ENCODE assay signal across 19 cellular contexts in the genomic region with DNA sequence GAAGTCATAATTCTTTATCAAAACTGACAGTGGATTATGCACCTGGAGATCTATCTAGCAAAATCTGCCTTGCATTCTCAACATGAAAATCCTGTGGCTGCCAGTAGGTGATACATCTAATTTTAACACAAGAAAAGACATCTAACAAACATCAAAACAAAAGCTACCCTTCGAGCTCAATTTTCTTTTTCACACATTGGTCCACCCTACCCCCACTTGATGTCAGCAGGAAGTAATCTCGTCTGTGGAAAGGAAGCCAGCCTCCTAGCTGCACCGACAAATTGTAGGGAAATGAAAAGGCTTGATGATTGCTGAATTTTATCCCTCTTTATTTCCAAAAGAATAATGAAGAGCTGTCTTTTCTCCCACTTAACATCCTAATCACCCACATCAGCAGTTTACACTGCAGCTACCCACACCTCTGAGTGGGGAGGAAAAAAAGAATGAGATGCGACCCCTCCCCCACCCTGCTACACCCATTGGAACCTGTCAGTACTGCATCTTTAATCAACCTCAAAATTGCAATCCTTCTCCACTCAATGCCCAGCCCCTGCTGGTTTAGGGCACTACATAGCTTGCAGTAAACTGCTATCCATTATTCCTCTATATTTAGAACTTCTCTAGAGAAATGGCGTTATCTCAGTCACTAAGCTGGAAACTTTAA. TPM values are rescaled to one million over a fixed set of nuclear protein-coding genes. Genes with fewer than 3 reads are reported as not detected.
DNase-seq lines count a peak whose midpoint lies in the region; TF ChIP-seq lines count a peak whose summit lies in the region.
"Had no signal": no experiment of that assay in that cellular context is flagged by ENCODE, and none has a peak within 500 bp of the region (broad histone marks: within the 10 kb centered on the region; RNA-seq: fewer than 3 reads in every experiment).

No MANE protein-coding gene starts in this region.

- no peaks in the 10 kb centered on the region for H4K20me1 ChIP-seq in BLaER1 treated with 17β-estradiol and CSF1 and Interleukin-3, amounts not matched to agents 10 nM and 100 nM

- H3K27ac Mint-ChIP-seq in Calu3 (ENCODE audit: unreplicated experiment) (no peak overlapping the region), endothelial cell (ENCODE audit: unreplicated experiment) (peak overlapping the region; percentile 44)
- no peak overlapping the region for H3K27ac Mint-ChIP-seq in activated naive CD8-positive, alpha-beta T cell treated with anti-CD3 and anti-CD28 coated beads for 36 hours
- no peak overlapping the region for H3K27ac Mint-ChIP-seq in activated CD4-positive, alpha-beta memory T cell treated with anti-CD3 and anti-CD28 coated beads, Interleukin-2, amount 10 ng/mL, durations not matched to agents 7 days and 5 days
- H3K27ac Mint-ChIP-seq: activated CD4-positive, alpha-beta T cell treated with anti-CD3 and anti-CD28 coated beads, Interleukin-2, amount 10 ng/mL, durations not matched to agents 7 days and 5 days; activated T-helper 1 cell treated with anti-CD3 and anti-CD28 coated beads, Interleukin-12 subunit alpha, Interleukin-12 subunit beta, Interleukin-2, Interleukin-4 antibody, amounts not matched to agents 30 ng/mL and 10 ng/mL and 1 ng/mL, durations not matched to agents 14 hours and 24 hours and 36 hours had no signal

- no peaks in the 10 kb centered on the region for H3K36me3 ChIP-seq in BLaER1 treated with 17β-estradiol and CSF1 and Interleukin-3, amounts not matched to agents 10 nM and 100 nM
- H3K36me3 ChIP-seq: BE2C, HAP-1, uterus had no signal

- H3K27ac ChIP-seq in BLaER1 treated with 17β-estradiol and CSF1 and Interleukin-3, amounts not matched to agents 10 nM and 100 nM = no peak overlapping the region
- H3K27ac ChIP-seq: epithelial cell of prostate, uterus had no signal

- peaks cover 0 to 16% (median 9%) of the 10 kb centered on the region in 11 experiments; a peak in 11 of 22 replicates for H3K9me3 ChIP-seq in BLaER1 treated with 17β-estradiol and CSF1 and Interleukin-3, amounts not matched to agents 10 nM and 100 nM (replicated peaks in 1 of 11)
- H3K9me3 ChIP-seq: BE2C, HAP-1, uterus had no signal

- 33 to 35% methylated on average over 5 of the region's 5 CpGs for whole genome bisulfite sequencing in lower leg skin, 2 donors

- H3K4me1 ChIP-seq in BLaER1 treated with 17β-estradiol and CSF1 and Interleukin-3, amounts not matched to agents 10 nM and 100 nM = peaks cover 0 to 8% (median 2%) of the 10 kb centered on the region in 10 experiments; a peak in 5 of 20 replicates
- H3K4me1 ChIP-seq: BE2C, HAP-1, uterus had no signal

- no peak for DNase-seq in Calu3
- DNase-seq in NCI-H2227 treated with DMSO at 0.1 percent for 48 hours (lab: John Stamatoyannopoulos, UW) = peak; percentile 91
- DNase-seq in endothelial cell (ENCODE audit: low spot score) = peak; percentile 8
- DNase-seq in activated naive CD8-positive, alpha-beta T cell treated with anti-CD3 and anti-CD28 coated beads for 36 hours = no peak
- no peak for DNase-seq in lower leg skin (ENCODE audit: low spot score in 2 of 2)
- no peak for DNase-seq in activated CD4-positive, alpha-beta memory T cell treated with anti-CD3 and anti-CD28 coated beads, Interleukin-2, amount 10 ng/mL, durations not matched to agents 7 days and 5 days
- DNase-seq: activated CD4-positive, alpha-beta T cell treated with anti-CD3 and anti-CD28 coated beads, Interleukin-2, amount 10 ng/mL, durations not matched to agents 7 days and 5 days; BE2C; kidney; midbrain; NCI-H1105; SHP77 treated with DMSO at 0.1 percent for 48 hours; stimulated activated naive CD8-positive, alpha-beta T cell treated with anti-CD3 and anti-CD28 coated beads, Interleukin-15, Interleukin-2, amounts not matched to agents 100 U/mL and 50 U/mL, for 24 hours; uterus had no signal

- H3K27me3 Mint-ChIP-seq in Calu3 (ENCODE audit: unreplicated experiment) (peaks cover 28% of the 10 kb centered on the region), endothelial cell (ENCODE audit: unreplicated experiment) (no peaks in the 10 kb centered on the region)
- H3K27me3 Mint-ChIP-seq in activated naive CD8-positive, alpha-beta T cell treated with anti-CD3 and anti-CD28 coated beads for 36 hours = peaks cover 15% of the 10 kb centered on the region
- H3K27me3 Mint-ChIP-seq in activated CD4-positive, alpha-beta memory T cell treated with anti-CD3 and anti-CD28 coated beads, Interleukin-2, amount 10 ng/mL, durations not matched to agents 7 days and 5 days = peaks cover 10% of the 10 kb centered on the region

- H3K4me3 Mint-ChIP-seq in Calu3 (ENCODE audit: low read depth, unreplicated experiment) (no peak overlapping the region), endothelial cell (ENCODE audit: unreplicated experiment) (no peak overlapping the region)
- H3K4me3 Mint-ChIP-seq in activated naive CD8-positive, alpha-beta T cell treated with anti-CD3 and anti-CD28 coated beads for 36 hours = no peak overlapping the region
- no peak overlapping the region for H3K4me3 Mint-ChIP-seq in activated CD4-positive, alpha-beta memory T cell treated with anti-CD3 and anti-CD28 coated beads, Interleukin-2, amount 10 ng/mL, durations not matched to agents 7 days and 5 days
- H3K4me3 Mint-ChIP-seq: activated CD4-positive, alpha-beta T cell treated with anti-CD3 and anti-CD28 coated beads, Interleukin-2, amount 10 ng/mL, durations not matched to agents 7 days and 5 days; activated T-helper 1 cell treated with anti-CD3 and anti-CD28 coated beads, Interleukin-12 subunit alpha, Interleukin-12 subunit beta, Interleukin-2, Interleukin-4 antibody, amounts not matched to agents 30 ng/mL and 10 ng/mL and 1 ng/mL, durations not matched to agents 14 hours and 24 hours and 36 hours had no signal

- intact Hi-C loops in Calu3 (cut with micrococcal nuclease; ENCODE audit: unreplicated experiment) (no loop called here), lower leg skin (cut with DNase I; ENCODE audit: low total_unique reads) (no loop called here)

- TF ChIP-seq CTCF in Calu3 (IDR thresholded peaks at IDR 0.05; ENCODE audit: unreplicated experiment) (peak; percentile 22), endothelial cell (IDR thresholded peaks at IDR 0.05; ENCODE audit: unreplicated experiment) (peak; percentile 51), lower leg skin (IDR thresholded peaks at IDR 0.05) (no peak)

- TF ChIP-seq POLR2A in lower leg skin (IDR thresholded peaks at IDR 0.05) = no peak

- no TSS peak for BruUV-seq in Calu3 (replicated peaks; lab: Mats Ljungman, UMichigan)

- CTCF ChIA-PET in Calu3 (lab: Charles Lee) = interaction anchor here (0.6 to 1.1 kb wide), 4 partner anchors 10 to 260 kb away, joined by 3 to 4 read pairs (median 4); no protein-coding TSS in a partner anchor
- CTCF ChIA-PET in activated CD4-positive, alpha-beta memory T cell treated with anti-CD3 and anti-CD28 coated beads, Interleukin-2, amount 10 ng/mL, durations not matched to agents 7 days and 5 days (lab: Charles Lee) = interaction anchor here (0.7 to 1.4 kb wide), 3 partner anchors 15 to 230 kb away, joined by 3 read pairs; no protein-coding TSS in a partner anchor

- H3K9me3 Mint-ChIP-seq in Calu3 (ENCODE audit: low read depth, unreplicated experiment) = no peaks in the 10 kb centered on the region
- H3K9me3 Mint-ChIP-seq in endothelial cell (ENCODE audit: unreplicated experiment) = no peaks in the 10 kb centered on the region
- H3K9me3 Mint-ChIP-seq in activated naive CD8-positive, alpha-beta T cell treated with anti-CD3 and anti-CD28 coated beads for 36 hours = no peaks in the 10 kb centered on the region
- H3K9me3 Mint-ChIP-seq in activated CD4-positive, alpha-beta memory T cell treated with anti-CD3 and anti-CD28 coated beads, Interleukin-2, amount 10 ng/mL, durations not matched to agents 7 days and 5 days = no peaks in the 10 kb centered on the region
- H3K9me3 Mint-ChIP-seq: activated CD4-positive, alpha-beta T cell treated with anti-CD3 and anti-CD28 coated beads, Interleukin-2, amount 10 ng/mL, durations not matched to agents 7 days and 5 days; activated T-helper 1 cell treated with anti-CD3 and anti-CD28 coated beads, Interleukin-12 subunit alpha, Interleukin-12 subunit beta, Interleukin-2, Interleukin-4 antibody, amounts not matched to agents 30 ng/mL and 10 ng/mL and 1 ng/mL, durations not matched to agents 14 hours and 24 hours and 36 hours had no signal

- H3K36me3 Mint-ChIP-seq in Calu3 (ENCODE audit: insufficient read depth, unreplicated experiment) (no peaks in the 10 kb centered on the region), endothelial cell (ENCODE audit: low read depth, unreplicated experiment) (no peaks in the 10 kb centered on the region)
- no peaks in the 10 kb centered on the region for H3K36me3 Mint-ChIP-seq in activated naive CD8-positive, alpha-beta T cell treated with anti-CD3 and anti-CD28 coated beads for 36 hours
- no peaks in the 10 kb centered on the region for H3K36me3 Mint-ChIP-seq in activated CD4-positive, alpha-beta memory T cell treated with anti-CD3 and anti-CD28 coated beads, Interleukin-2, amount 10 ng/mL, durations not matched to agents 7 days and 5 days (ENCODE audit: low read depth)

- H3K4me3 ChIP-seq in BLaER1 treated with 17β-estradiol and CSF1 and Interleukin-3, amounts not matched to agents 10 nM and 100 nM = no peak overlapping the region
- no peak overlapping the region for H3K4me3 ChIP-seq in lower leg skin (ENCODE audit: low read depth, poor library complexity, severe bottlenecking)
- H3K4me3 ChIP-seq: HAP-1, smooth muscle cell, uterus had no signal

- no peak overlapping the region for H3K9ac ChIP-seq in BLaER1 treated with 17β-estradiol and CSF1 and Interleukin-3, amounts not matched to agents 10 nM and 100 nM

- peak overlapping the region in 8 of 11 experiments; percentile 4 to 38 (median 22); a peak in 9 of 22 replicates for H3K4me2 ChIP-seq in BLaER1 treated with 17β-estradiol and CSF1 and Interleukin-3, amounts not matched to agents 10 nM and 100 nM
- H3K4me2 ChIP-seq: smooth muscle cell had no signal

- POLR2A ChIA-PET in activated CD4-positive, alpha-beta memory T cell treated with anti-CD3 and anti-CD28 coated beads, Interleukin-2, amount 10 ng/mL, durations not matched to agents 7 days and 5 days (lab: Charles Lee) = interaction anchor here (0.7 to 0.8 kb wide), 2 partner anchors 11 to 13 kb away, joined by 3 read pairs; no protein-coding TSS in a partner anchor

- no peaks in the 10 kb centered on the region for H3K27me3 ChIP-seq in BLaER1 treated with 17β-estradiol and CSF1 and Interleukin-3, amounts not matched to agents 10 nM and 100 nM
- H3K27me3 ChIP-seq: BE2C, uterus had no signal

- H3K4me1 Mint-ChIP-seq in Calu3 (ENCODE audit: low read depth, unreplicated experiment) = no peaks in the 10 kb centered on the region
- H3K4me1 Mint-ChIP-seq in endothelial cell (ENCODE audit: unreplicated experiment) = peaks cover 8% of the 10 kb centered on the region
- H3K4me1 Mint-ChIP-seq in activated naive CD8-positive, alpha-beta T cell treated with anti-CD3 and anti-CD28 coated beads for 36 hours = peaks cover 6% of the 10 kb centered on the region
- peaks cover 9% of the 10 kb centered on the region for H3K4me1 Mint-ChIP-seq in activated CD4-positive, alpha-beta memory T cell treated with anti-CD3 and anti-CD28 coated beads, Interleukin-2, amount 10 ng/mL, durations not matched to agents 7 days and 5 days

RNA-seq across cellular contexts. Expression of gene CPVL, which starts 10.6 kb away (rescaled TPM):
- total RNA-seq in Calu3 (2022) (43.5 and 62.7 TPM in 2 replicates), endothelial cell (ENCODE audit: unreplicated experiment) (21.8 TPM), lower leg skin (10 to 100 TPM in 3 of 4 donors, 1 to 10 TPM in 1; 8.8 to 17.5 (median 12.6) TPM)
- not detected for total RNA-seq in activated naive CD8-positive, alpha-beta T cell treated with anti-CD3 and anti-CD28 coated beads for 36 hours
- total RNA-seq in activated CD4-positive, alpha-beta memory T cell treated with anti-CD3 and anti-CD28 coated beads, Interleukin-2, amount 10 ng/mL, durations not matched to agents 7 days and 5 days = 1 to 10 TPM; 1.8 to 2.1 TPM
- total RNA-seq: activated CD4-positive, alpha-beta T cell treated with anti-CD3 and anti-CD28 coated beads, Interleukin-2, amount 10 ng/mL, durations not matched to agents 7 days and 5 days; activated T-helper 1 cell treated with anti-CD3 and anti-CD28 coated beads, Interleukin-12 subunit alpha, Interleukin-12 subunit beta, Interleukin-2, Interleukin-4 antibody, amounts not matched to agents 30 ng/mL and 10 ng/mL and 1 ng/mL, durations not matched to agents 14 hours and 24 hours and 36 hours had no signal

RNA-seq across cellular contexts. Expression of gene CHN2, which starts 37.6 kb away (rescaled TPM):
- 9.7 and 12.4 TPM in 2 replicates for total RNA-seq in Calu3 (2022)
- total RNA-seq in endothelial cell (ENCODE audit: unreplicated experiment) = 3.4 TPM
- 1 to 10 TPM in 1 of 2 experiments, under 1 TPM in 1; 0.80 to 1.6 TPM for total RNA-seq in activated naive CD8-positive, alpha-beta T cell treated with anti-CD3 and anti-CD28 coated beads for 36 hours
- total RNA-seq in lower leg skin = 1 to 10 TPM; 1.0 to 3.8 (median 2.0) TPM
- total RNA-seq in activated CD4-positive, alpha-beta memory T cell treated with anti-CD3 and anti-CD28 coated beads, Interleukin-2, amount 10 ng/mL, durations not matched to agents 7 days and 5 days = 1 to 10 TPM; 6.8 to 7.4 TPM
- total RNA-seq: activated T-helper 1 cell treated with anti-CD3 and anti-CD28 coated beads, Interleukin-12 subunit alpha, Interleukin-12 subunit beta, Interleukin-2, Interleukin-4 antibody, amounts not matched to agents 30 ng/mL and 10 ng/mL and 1 ng/mL, durations not matched to agents 14 hours and 24 hours and 36 hours had no signal

Comparison
In these comparisons a context has a peak if more than half of its experiments do, and no peak if none do; other contexts are left out.
1. DNase-seq: peak in NCI-H2227 treated with DMSO at 0.1 percent for 48 hours (single experiment) and endothelial cell (single experiment); none in Calu3 (single experiment), activated naive CD8-positive, alpha-beta T cell treated with anti-CD3 and anti-CD28 coated beads for 36 hours (single experiment), lower leg skin (0 of 2) and activated CD4-positive, alpha-beta memory T cell treated with anti-CD3 and anti-CD28 coated beads, Interleukin-2, amount 10 ng/mL, durations not matched to agents 7 days and 5 days (single experiment).
2. CTCF ChIP-seq: peak in Calu3 (single experiment) and endothelial cell (single experiment); none in lower leg skin (0 of 3).